Comparison of ENCODE assay signal across 19 cellular contexts in the genomic region with DNA sequence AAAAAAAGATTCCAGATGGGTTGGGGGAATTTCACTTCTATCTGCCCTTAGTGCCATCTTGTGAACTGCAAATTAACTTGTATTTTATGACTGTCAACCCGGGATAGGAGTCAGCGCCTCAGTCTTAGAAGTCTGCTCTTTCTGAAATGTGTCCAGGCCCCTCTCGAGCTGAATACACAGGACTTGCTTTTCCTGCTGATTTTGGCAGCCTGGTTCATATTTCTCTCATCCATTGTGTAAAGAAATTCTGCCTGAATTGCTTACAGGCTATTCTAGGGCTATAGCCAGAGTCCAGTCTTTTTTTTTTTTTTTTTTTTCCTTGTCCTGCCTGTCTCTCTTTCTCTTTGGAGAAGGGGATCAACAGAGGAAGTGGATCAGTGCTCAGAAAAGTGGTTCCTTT. TPM values are rescaled to one million over a fixed set of nuclear protein-coding genes. Genes with fewer than 3 reads are reported as not detected.
A peak's percentile ranks its signal among the peaks of the same experiment; 100 is the strongest.
DNase-seq lines count a peak whose midpoint lies in the region; ATAC-seq and TF ChIP-seq lines count a peak whose summit lies in the region.
"Had no signal": no experiment of that assay in that cellular context is flagged by ENCODE, and none has a peak within 500 bp of the region (broad histone marks: within the 10 kb centered on the region; RNA-seq: fewer than 3 reads in every experiment).

No MANE protein-coding gene starts in this region.

- H2AK5ac ChIP-seq in trophoblast cell (ENCODE audit: low read length), result no peak overlapping the region

- H2BK12ac ChIP-seq in trophoblast cell (ENCODE audit: low read length), result no peak overlapping the region

- peaks cover 12% of the 10 kb centered on the region for H4K20me1 ChIP-seq in SK-N-SH (ENCODE audit: insufficient read depth)

- no peak for TF ChIP-seq EP300 in SK-N-SH (IDR thresholded peaks at IDR 0.05; ENCODE audit: borderline replicate concordance in 1 of 2, low read depth in 1 of 2, low read length in 1 of 2)

- H3K27ac Mint-ChIP-seq in Caco-2 (ENCODE audit: unreplicated experiment), result peak overlapping the region; percentile 45
- H3K27ac Mint-ChIP-seq: CD4-positive, alpha-beta T cell had no signal

- no peak for TF ChIP-seq CTCF in Caco-2 (IDR thresholded peaks at IDR 0.05; ENCODE audit: insufficient read depth in 1 of 2, low read depth in 1 of 2, low read length in 1 of 2, severe bottlenecking in 1 of 2, unreplicated experiment in 1 of 2)
- no peak for TF ChIP-seq CTCF in SK-N-SH (IDR thresholded peaks at IDR 0.05)
- no peak for TF ChIP-seq CTCF in GM20000 (IDR thresholded peaks at IDR 0.05; ENCODE audit: extremely low read depth, missing control alignments)

- no peaks in the 10 kb centered on the region for H3K9me3 Mint-ChIP-seq in Caco-2 (ENCODE audit: unreplicated experiment)
- H3K9me3 Mint-ChIP-seq: CD4-positive, alpha-beta T cell; IgD-negative memory B cell had no signal

- H3K4me2 ChIP-seq in SK-N-SH, result no peak overlapping the region
- no peak overlapping the region for H3K4me2 ChIP-seq in trophoblast cell (ENCODE audit: low read length)
- H3K4me2 ChIP-seq: A549 had no signal

- H4K8ac ChIP-seq in trophoblast cell (ENCODE audit: low read depth, low read length), result peak overlapping the region; percentile 63

- H3K18ac ChIP-seq in trophoblast cell (ENCODE audit: low read length), result no peak overlapping the region

- POLR2A ChIA-PET in Caco-2 (lab: Charles Lee) (no interaction called here), SK-N-SH (lab: Yijun Ruan, JAX) (no interaction called here)

- H3K36me3 Mint-ChIP-seq in Caco-2 (ENCODE audit: insufficient read depth, unreplicated experiment), result peaks cover 32% of the 10 kb centered on the region
- H3K36me3 Mint-ChIP-seq: IgD-negative memory B cell had no signal

- CTCF ChIA-PET in Caco-2 (lab: Charles Lee), result interaction anchor here (0.7 kb wide), 1 partner anchor 290 kb away, joined by 8 read pairs; no protein-coding TSS in a partner anchor
- CTCF ChIA-PET in SK-N-SH (lab: Yijun Ruan, JAX), result interaction anchor here (0.7 kb wide), 1 partner anchor 489 kb away, joined by 3 read pairs; no protein-coding TSS in a partner anchor

- no peak overlapping the region for H4K12ac ChIP-seq in trophoblast cell (ENCODE audit: low read depth, low read length)

- H3K79me2 ChIP-seq in SK-N-SH (ENCODE audit: insufficient read depth), result peaks cover 18% of the 10 kb centered on the region
- no peaks in the 10 kb centered on the region for H3K79me2 ChIP-seq in trophoblast cell (ENCODE audit: control insufficient read depth, insufficient read depth, low read length, poor library complexity)

- H2AFZ ChIP-seq in SK-N-SH (ENCODE audit: low read depth) (no peak overlapping the region), trophoblast cell (ENCODE audit: insufficient read depth, low read length, poor library complexity) (no peak overlapping the region)
- H2AFZ ChIP-seq: GM23248 had no signal

- peak overlapping the region; percentile 41 for H3K14ac ChIP-seq in trophoblast cell (ENCODE audit: low read length)

- H3K9ac ChIP-seq in SK-N-SH (no peak overlapping the region), trophoblast cell (ENCODE audit: low read length) (no peak overlapping the region)
- H3K9ac ChIP-seq: GM23248 had no signal

- no peaks in the 10 kb centered on the region for H3K27me3 ChIP-seq in Caco-2 (replicated peaks; ENCODE audit: control insufficient read depth, insufficient read depth, low read length)
- H3K27me3 ChIP-seq in SK-N-SH (ENCODE audit: insufficient read depth), result no peaks in the 10 kb centered on the region
- no peaks in the 10 kb centered on the region for H3K27me3 ChIP-seq in trophoblast cell (ENCODE audit: insufficient read depth, low read length)

- ATAC-seq in GM21515 (IDR thresholded peaks at IDR 0.05; ENCODE audit: unreplicated experiment), result no peak
- no peak for ATAC-seq in HG02763 (IDR thresholded peaks at IDR 0.05; ENCODE audit: unreplicated experiment)
- ATAC-seq: A549, HepG2 had no signal

- 62% methylated on average over 3 of the region's 3 CpGs for WGBS in SK-N-SH (ENCODE audit: low lambda C conversion rate)
- no CpG with 5 or more reads among the region's 3 CpGs for WGBS in trophoblast cell (ENCODE audit: extremely low coverage, insufficient coverage, insufficient read length)

- peak overlapping the region; percentile 32 for H4K91ac ChIP-seq in trophoblast cell (ENCODE audit: low read depth, low read length)

- H2BK120ac ChIP-seq in trophoblast cell (ENCODE audit: insufficient read depth, low read length, poor library complexity), result peak overlapping the region; percentile 80

- H3K36me3 ChIP-seq in Caco-2 (ENCODE audit: control insufficient read depth, insufficient read depth, low read length) (no peaks in the 10 kb centered on the region), SK-N-SH (replicated peaks in 1 of 2; ENCODE audit: control insufficient read depth in 1 of 2, insufficient read depth in 2 of 2, low read length in 1 of 2) (peaks cover 24 to 31% of the 10 kb centered on the region in 2 experiments), trophoblast cell (ENCODE audit: control insufficient read depth in 1 of 2, insufficient read depth in 2 of 2, low read length in 2 of 2) (peaks cover 5% of the 10 kb centered on the region in 2 experiments)

- H3K27me3 Mint-ChIP-seq in Caco-2 (ENCODE audit: insufficient read depth, unreplicated experiment), result no peaks in the 10 kb centered on the region
- H3K27me3 Mint-ChIP-seq: CD4-positive, alpha-beta T cell; IgD-negative memory B cell had no signal

- peak overlapping the region; percentile 14 for H2BK5ac ChIP-seq in trophoblast cell (ENCODE audit: low read depth, low read length, poor library complexity)

- intact Hi-C loops in Caco-2 (cut with micrococcal nuclease; ENCODE audit: unreplicated experiment), result no loop called here

- H3K79me1 ChIP-seq in trophoblast cell (ENCODE audit: low read length), result peaks cover 21% of the 10 kb centered on the region

- H3K9me3 ChIP-seq in Caco-2 (no peaks in the 10 kb centered on the region), SK-N-SH (no peaks in the 10 kb centered on the region), trophoblast cell (ENCODE audit: insufficient read depth, low read depth, low read length) (peaks cover 2% of the 10 kb centered on the region)
- H3K9me3 ChIP-seq: A549 had no signal

- H3K4me3 Mint-ChIP-seq in Caco-2 (ENCODE audit: unreplicated experiment), result no peak overlapping the region
- H3K4me3 Mint-ChIP-seq: CD4-positive, alpha-beta T cell; IgD-negative memory B cell had no signal

- no peak overlapping the region for H3K23ac ChIP-seq in trophoblast cell (ENCODE audit: low read length)

- H3K4me1 ChIP-seq in Caco-2 (peaks cover 35% of the 10 kb centered on the region), SK-N-SH (ENCODE audit: control insufficient read depth in 1 of 2, insufficient read depth in 2 of 2, low read depth in 1 of 2, low read length in 1 of 2) (peaks cover 0 to 3% of the 10 kb centered on the region in 2 experiments; a peak in 2 of 4 replicates), trophoblast cell (ENCODE audit: control insufficient read depth in 1 of 2, insufficient read depth in 2 of 2, low read length in 2 of 2) (peaks cover 11 to 13% of the 10 kb centered on the region in 2 experiments)

- peaks cover 46% of the 10 kb centered on the region for H3K4me1 Mint-ChIP-seq in Caco-2 (ENCODE audit: low read depth, unreplicated experiment)
- H3K4me1 Mint-ChIP-seq: IgD-negative memory B cell had no signal

- no peak for DNase-seq in Caco-2
- DNase-seq in SK-N-SH, result no peak
- peak; percentile 38 for DNase-seq in astrocyte of the hippocampus (ENCODE audit: low read depth, low spot score)
- peak in 1 of 2 donors; percentile 32 for DNase-seq in trophoblast cell
- DNase-seq in GM20000 (ENCODE audit: low spot score), result no peak
- DNase-seq: AML-193; Calu3; CD4-positive, alpha-beta T cell; DMS79 treated with DMSO at 0.1 percent for 48 hours; GF-D8; GM23248; HCEC 1CT had no signal

- H3K27ac ChIP-seq in SK-N-SH (ENCODE audit: low read depth in 2 of 2, low read length in 1 of 2) (peak overlapping the region; percentile 41 to 48; a peak in 2 of 4 replicates), trophoblast cell (ENCODE audit: low read depth, low read length) (peak overlapping the region; percentile 39)
- H3K27ac ChIP-seq: 22Rv1, C4-2B, GM23248 had no signal

- no peak for TF ChIP-seq RAD21 in SK-N-SH (IDR thresholded peaks at IDR 0.05; ENCODE audit: low read length)

- no peaks in the 10 kb centered on the region for H3K9me2 ChIP-seq in SK-N-SH

- no TSS peak for BruUV-seq in Caco-2 (replicated peaks; lab: Mats Ljungman, UMichigan)

- H3F3A ChIP-seq in SK-N-SH (replicated peaks; ENCODE audit: insufficient read depth), result peaks cover 37% of the 10 kb centered on the region

- H3K4me3 ChIP-seq in Caco-2 (ENCODE audit: low read depth, low read length) (no peak overlapping the region), SK-N-SH (ENCODE audit: low read depth in 2 of 2, low read length in 1 of 2) (no peak overlapping the region), trophoblast cell (ENCODE audit: low read depth, low read length) (no peak overlapping the region)
- H3K4me3 ChIP-seq: A549, GM23248 had no signal

- H3K4ac ChIP-seq in trophoblast cell (ENCODE audit: low read depth, low read length), result no peak overlapping the region

TF ChIP-seq in SK-N-SH, 30 proteins besides CTCF, POLR2A, EP300 and RAD21 (continues in another document):
- TF ChIP-seq, protein P1, sequence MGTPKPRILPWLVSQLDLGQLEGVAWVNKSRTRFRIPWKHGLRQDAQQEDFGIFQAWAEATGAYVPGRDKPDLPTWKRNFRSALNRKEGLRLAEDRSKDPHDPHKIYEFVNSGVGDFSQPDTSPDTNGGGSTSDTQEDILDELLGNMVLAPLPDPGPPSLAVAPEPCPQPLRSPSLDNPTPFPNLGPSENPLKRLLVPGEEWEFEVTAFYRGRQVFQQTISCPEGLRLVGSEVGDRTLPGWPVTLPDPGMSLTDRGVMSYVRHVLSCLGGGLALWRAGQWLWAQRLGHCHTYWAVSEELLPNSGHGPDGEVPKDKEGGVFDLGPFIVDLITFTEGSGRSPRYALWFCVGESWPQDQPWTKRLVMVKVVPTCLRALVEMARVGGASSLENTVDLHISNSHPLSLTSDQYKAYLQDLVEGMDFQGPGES (IDR thresholded peaks at IDR 0.05; ENCODE audit: low read depth, low read length), result no peak
- TF ChIP-seq GABPA (IDR thresholded peaks at IDR 0.05; ENCODE audit: low read depth) (no peak), GATA2 (CRISPR knock-in tag; IDR thresholded peaks at IDR 0.05) (no peak), NRF1 (IDR thresholded peaks at IDR 0.05; ENCODE audit: low read depth, low read length) (no peak), TCF12 (IDR thresholded peaks at IDR 0.05) (no peak), YY1 (IDR thresholded peaks at IDR 0.05; ENCODE audit: low read depth) (no peak), MXI1 (IDR thresholded peaks at IDR 0.05; ENCODE audit: low read depth, low read length) (no peak), TEAD4 (IDR thresholded peaks at IDR 0.05; ENCODE audit: borderline replicate concordance, insufficient read depth) (no peak)

RNA-seq across cellular contexts. Expression of a gene that starts 24.6 kb away (rescaled TPM):
- total RNA-seq in Caco-2 (2022), result 27.7 and 32.0 TPM in 2 replicates
- polyA plus RNA-seq in SK-N-SH (2012; rRNA removed), result 5.1 and 14.3 TPM in 2 replicates
- polyA plus RNA-seq in SK-N-SH (2012; cell fraction: cytosol; rRNA removed), result 13.1 and 16.2 TPM in 2 replicates
- polyA plus RNA-seq in SK-N-SH (2012; cell fraction: nucleus; rRNA removed), result 24.8 and 29.4 TPM in 2 replicates
- 366 and 392 TPM in 2 replicates for polyA plus RNA-seq in trophoblast cell (2013)
- total RNA-seq: GM23248, HepG2 had no signal
- polyA plus RNA-seq: GM23248, HepG2 had no signal
